In genomic region chr9:89883401-89884341, GRCh38 we compare ENCODE assay signal across 26 cellular contexts.
DNase-seq lines count a peak whose midpoint lies in the region; ATAC-seq and TF ChIP-seq lines count a peak whose summit lies in the region.
"Had no signal": no experiment of that assay in that cellular context is flagged by ENCODE, and none has a peak within 500 bp of the region (broad histone marks: within the 10 kb centered on the region; RNA-seq: fewer than 3 reads in every experiment).

No MANE protein-coding gene starts in this region.

- DNase-seq in activated CD4-positive, alpha-beta memory T cell treated with anti-CD3 and anti-CD28 coated beads, Interleukin-2, amount 10 ng/mL, durations not matched to agents 7 days and 5 days = peak; percentile 15
- DNase-seq in activated CD4-positive, alpha-beta memory T cell treated with anti-CD3 and anti-CD28 coated beads for 36 hours = no peak
- DNase-seq in ecto neural progenitor cell (ENCODE audit: low spot score) (peak; percentile 38), mesenteric fat pad (ENCODE audit: low spot score) (peak; percentile 78), NCI-H774 (lab: John Stamatoyannopoulos, UW) (no peak), natural killer cell (no peak), NCI-H1105 (lab: John Stamatoyannopoulos, UW) (no peak)
- peak; percentile 18 for DNase-seq in stimulated activated CD8-positive, alpha-beta memory T cell treated with anti-CD3 and anti-CD28 coated beads, Interleukin-4, amount 100 ng/mL, for 48 hours
- DNase-seq: 8988T; activated CD4-positive, alpha-beta T cell treated with anti-CD3 and anti-CD28 coated beads for 1 hour; CD4-positive, alpha-beta memory T cell; central memory CD4-positive, alpha-beta T cell; DMS153; GM23248; KBM-7; MG63; NCI-H146; NCI-H524; pancreas; SJCRH30; T-helper 1 cell had no signal

- no peaks in the 10 kb centered on the region for H3K9me3 Mint-ChIP-seq in activated CD4-positive, alpha-beta memory T cell treated with anti-CD3 and anti-CD28 coated beads, Interleukin-2, amount 10 ng/mL, durations not matched to agents 7 days and 5 days
- no peaks in the 10 kb centered on the region for H3K9me3 Mint-ChIP-seq in activated CD4-positive, alpha-beta memory T cell treated with anti-CD3 and anti-CD28 coated beads for 36 hours
- no peaks in the 10 kb centered on the region for H3K9me3 Mint-ChIP-seq in natural killer cell
- H3K9me3 Mint-ChIP-seq: activated T-helper 17 cell treated with anti-CD3 and anti-CD28 coated beads, Interleukin-2, amount 50 U/mL, for 72 hours; CD4-positive, alpha-beta memory T cell; mesothelial cell of epicardium; natural killer cell treated with Interleukin-12 subunit alpha and Interleukin-12 subunit beta and Interleukin-15 and Interleukin-18, amount 100 ng/mL, for 72 hours had no signal

- no peak overlapping the region for H3K4me3 Mint-ChIP-seq in activated CD4-positive, alpha-beta memory T cell treated with anti-CD3 and anti-CD28 coated beads, Interleukin-2, amount 10 ng/mL, durations not matched to agents 7 days and 5 days
- H3K4me3 Mint-ChIP-seq in activated CD4-positive, alpha-beta memory T cell treated with anti-CD3 and anti-CD28 coated beads for 36 hours = no peak overlapping the region
- H3K4me3 Mint-ChIP-seq in natural killer cell = no peak overlapping the region
- H3K4me3 Mint-ChIP-seq: activated naive CD8-positive, alpha-beta T cell; activated T-helper 17 cell treated with anti-CD3 and anti-CD28 coated beads, Interleukin-2, amount 50 U/mL, for 72 hours; CD4-positive, alpha-beta memory T cell; mesothelial cell of epicardium; natural killer cell treated with Interleukin-12 subunit alpha and Interleukin-12 subunit beta and Interleukin-15 and Interleukin-18, amount 100 ng/mL, for 72 hours had no signal

- CTCF ChIA-PET in activated CD4-positive, alpha-beta memory T cell treated with anti-CD3 and anti-CD28 coated beads, Interleukin-2, amount 10 ng/mL, durations not matched to agents 7 days and 5 days (lab: Charles Lee) = no interaction called here
- CTCF ChIA-PET in activated CD4-positive, alpha-beta memory T cell treated with anti-CD3 and anti-CD28 coated beads for 36 hours (lab: Charles Lee) = no interaction called here

- TF ChIP-seq CTCF in natural killer cell (IDR thresholded peaks at IDR 0.05) = no peak

- intact Hi-C loops in activated CD4-positive, alpha-beta memory T cell treated with anti-CD3 and anti-CD28 coated beads for 36 hours (cut with micrococcal nuclease) = no loop called here
- intact Hi-C loops in natural killer cell (cut with micrococcal nuclease) = no loop called here

- peaks cover 2% of the 10 kb centered on the region for H3K27me3 Mint-ChIP-seq in activated CD4-positive, alpha-beta memory T cell treated with anti-CD3 and anti-CD28 coated beads, Interleukin-2, amount 10 ng/mL, durations not matched to agents 7 days and 5 days
- no peaks in the 10 kb centered on the region for H3K27me3 Mint-ChIP-seq in activated CD4-positive, alpha-beta memory T cell treated with anti-CD3 and anti-CD28 coated beads for 36 hours
- no peaks in the 10 kb centered on the region for H3K27me3 Mint-ChIP-seq in natural killer cell (ENCODE audit: low read depth in 2 of 2)
- H3K27me3 Mint-ChIP-seq: activated naive CD8-positive, alpha-beta T cell; activated T-helper 17 cell treated with anti-CD3 and anti-CD28 coated beads, Interleukin-2, amount 50 U/mL, for 72 hours; CD4-positive, alpha-beta memory T cell had no signal

- no peak overlapping the region for H3K27ac Mint-ChIP-seq in activated CD4-positive, alpha-beta memory T cell treated with anti-CD3 and anti-CD28 coated beads, Interleukin-2, amount 10 ng/mL, durations not matched to agents 7 days and 5 days
- no peak overlapping the region for H3K27ac Mint-ChIP-seq in activated CD4-positive, alpha-beta memory T cell treated with anti-CD3 and anti-CD28 coated beads for 36 hours
- no peak overlapping the region for H3K27ac Mint-ChIP-seq in natural killer cell
- H3K27ac Mint-ChIP-seq: activated naive CD8-positive, alpha-beta T cell; activated T-helper 17 cell treated with anti-CD3 and anti-CD28 coated beads, Interleukin-2, amount 50 U/mL, for 72 hours; mesothelial cell of epicardium; natural killer cell treated with Interleukin-12 subunit alpha and Interleukin-12 subunit beta and Interleukin-15 and Interleukin-18, amount 100 ng/mL, for 72 hours had no signal

- no peak for ATAC-seq in natural killer cell
- ATAC-seq: activated T-helper 17 cell treated with anti-CD3 and anti-CD28 coated beads, Interleukin-2, amount 50 U/mL, for 72 hours; natural killer cell treated with Interleukin-12 subunit alpha and Interleukin-12 subunit beta and Interleukin-15 and Interleukin-18, amount 100 ng/mL, for 72 hours; pancreas; right lobe of liver had no signal

- POLR2A ChIA-PET in activated CD4-positive, alpha-beta memory T cell treated with anti-CD3 and anti-CD28 coated beads, Interleukin-2, amount 10 ng/mL, durations not matched to agents 7 days and 5 days (lab: Charles Lee) = no interaction called here
- POLR2A ChIA-PET in activated CD4-positive, alpha-beta memory T cell treated with anti-CD3 and anti-CD28 coated beads for 36 hours (lab: Charles Lee) = no interaction called here

- no peaks in the 10 kb centered on the region for H3K36me3 Mint-ChIP-seq in activated CD4-positive, alpha-beta memory T cell treated with anti-CD3 and anti-CD28 coated beads, Interleukin-2, amount 10 ng/mL, durations not matched to agents 7 days and 5 days (ENCODE audit: low read depth)
- H3K36me3 Mint-ChIP-seq in activated CD4-positive, alpha-beta memory T cell treated with anti-CD3 and anti-CD28 coated beads for 36 hours = no peaks in the 10 kb centered on the region
- H3K36me3 Mint-ChIP-seq in natural killer cell = no peaks in the 10 kb centered on the region
- H3K36me3 Mint-ChIP-seq: activated naive CD8-positive, alpha-beta T cell; CD4-positive, alpha-beta memory T cell; mesothelial cell of epicardium; natural killer cell treated with Interleukin-12 subunit alpha and Interleukin-12 subunit beta and Interleukin-15 and Interleukin-18, amount 100 ng/mL, for 72 hours had no signal

- H3K4me1 Mint-ChIP-seq in activated CD4-positive, alpha-beta memory T cell treated with anti-CD3 and anti-CD28 coated beads, Interleukin-2, amount 10 ng/mL, durations not matched to agents 7 days and 5 days = no peaks in the 10 kb centered on the region
- H3K4me1 Mint-ChIP-seq in activated CD4-positive, alpha-beta memory T cell treated with anti-CD3 and anti-CD28 coated beads for 36 hours (ENCODE audit: low read depth) = no peaks in the 10 kb centered on the region
- H3K4me1 Mint-ChIP-seq in natural killer cell = no peaks in the 10 kb centered on the region
- H3K4me1 Mint-ChIP-seq: activated T-helper 17 cell treated with anti-CD3 and anti-CD28 coated beads, Interleukin-2, amount 50 U/mL, for 72 hours; CD4-positive, alpha-beta memory T cell had no signal

Comparison
In these comparisons a context has a peak if more than half of its experiments do, and no peak if none do; other contexts are left out.
1. DNase-seq: peak in activated CD4-positive, alpha-beta memory T cell treated with anti-CD3 and anti-CD28 coated beads, Interleukin-2, amount 10 ng/mL, durations not matched to agents 7 days and 5 days (single experiment), ecto neural progenitor cell (single experiment), mesenteric fat pad (single experiment) and stimulated activated CD8-positive, alpha-beta memory T cell treated with anti-CD3 and anti-CD28 coated beads, Interleukin-4, amount 100 ng/mL, for 48 hours (single experiment); none in activated CD4-positive, alpha-beta memory T cell treated with anti-CD3 and anti-CD28 coated beads for 36 hours (single experiment), NCI-H774 (single experiment), natural killer cell (single experiment) and NCI-H1105 (single experiment).